Comparison of ENCODE assay signal across 13 cellular contexts in the genomic region with DNA sequence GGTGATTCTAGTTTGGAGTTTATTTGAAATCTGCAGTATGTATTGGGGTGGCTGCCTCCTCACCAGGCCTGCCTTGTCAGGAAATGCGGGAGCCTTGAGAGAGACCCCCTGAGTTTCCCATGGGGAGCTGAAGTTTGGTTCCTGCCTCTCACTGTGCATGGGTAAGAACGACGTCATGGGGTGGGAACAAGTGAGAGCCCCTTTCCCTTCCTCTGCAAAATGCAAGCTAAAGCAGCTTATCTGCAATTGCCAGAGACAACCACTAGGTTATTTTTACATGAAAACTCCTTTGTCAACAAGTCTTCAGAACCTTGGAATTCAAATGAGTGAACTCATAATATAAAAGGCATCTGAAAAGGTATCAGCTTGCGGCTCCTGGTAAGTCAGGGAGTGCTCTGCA. TPM values are rescaled to one million over a fixed set of nuclear protein-coding genes. Genes with fewer than 3 reads are reported as not detected.
A peak's percentile ranks its signal among the peaks of the same experiment; 100 is the strongest.
DNase-seq lines count a peak whose midpoint lies in the region; ATAC-seq and TF ChIP-seq lines count a peak whose summit lies in the region.
"Had no signal": no experiment of that assay in that cellular context is flagged by ENCODE, and none has a peak within 500 bp of the region (broad histone marks: within the 10 kb centered on the region; RNA-seq: fewer than 3 reads in every experiment).

No MANE protein-coding gene starts in this region.

- 63% methylated on average over 4 of the region's 4 CpGs for WGBS in SK-N-SH (ENCODE audit: low lambda C conversion rate)

- no peaks in the 10 kb centered on the region for H3K9me3 ChIP-seq in SK-N-SH
- no peaks in the 10 kb centered on the region for H3K9me3 ChIP-seq in tibial artery
- H3K9me3 ChIP-seq: thoracic aorta had no signal

- H3K27ac ChIP-seq in SK-N-SH (ENCODE audit: low read depth in 2 of 2, low read length in 1 of 2) (no peak overlapping the region), tibial artery (no peak overlapping the region)
- H3K27ac ChIP-seq: thoracic aorta had no signal

- H4K20me1 ChIP-seq in SK-N-SH (ENCODE audit: insufficient read depth) = no peaks in the 10 kb centered on the region

- peaks cover 3% of the 10 kb centered on the region for H3K9me3 Mint-ChIP-seq in glutamatergic neuron (ENCODE audit: unreplicated experiment)
- H3K9me3 Mint-ChIP-seq: CD4-positive, CD25-positive, alpha-beta regulatory T cell had no signal

- intact Hi-C loops in tibial artery (cut with DNase I; ENCODE audit: low total_unique reads) = loop anchor here (10.0 kb wide), 1 partner anchor 49 kb away; no protein-coding TSS in a partner anchor

- H3K4me1 ChIP-seq in SK-N-SH (ENCODE audit: control insufficient read depth in 1 of 2, insufficient read depth in 2 of 2, low read depth in 1 of 2, low read length in 1 of 2) (no peaks in the 10 kb centered on the region), tibial artery (peaks cover 0 to 14% (median 5%) of the 10 kb centered on the region in 4 donors)

- no peak overlapping the region for H3K9ac ChIP-seq in SK-N-SH

- no peak overlapping the region for H3K4me2 ChIP-seq in SK-N-SH

- peaks cover 2% of the 10 kb centered on the region for H3F3A ChIP-seq in SK-N-SH (replicated peaks; ENCODE audit: insufficient read depth)

- H3K27me3 ChIP-seq in SK-N-SH (ENCODE audit: insufficient read depth) (no peaks in the 10 kb centered on the region), tibial artery (no peaks in the 10 kb centered on the region)

- in situ Hi-C loops in ACHN (cut with HindIII; ENCODE audit: low pct_ligation_motif_present, low pct_unique_long_range_greater_than_20kb, low sequenced_read_pairs) = no loop called here

- H3K4me1 Mint-ChIP-seq in glutamatergic neuron (ENCODE audit: low read depth, unreplicated experiment) = no peaks in the 10 kb centered on the region
- H3K4me1 Mint-ChIP-seq: CD4-positive, CD25-positive, alpha-beta regulatory T cell had no signal

- POLR2A ChIA-PET in SK-N-SH (lab: Yijun Ruan, JAX) = no interaction called here

- TF ChIP-seq RAD21 in SK-N-SH (IDR thresholded peaks at IDR 0.05; ENCODE audit: low read length) = no peak

- H3K79me2 ChIP-seq in SK-N-SH (ENCODE audit: insufficient read depth) = no peaks in the 10 kb centered on the region

- H2AFZ ChIP-seq in SK-N-SH (ENCODE audit: low read depth) = no peak overlapping the region

- CTCF ChIA-PET in SK-N-SH (lab: Yijun Ruan, JAX) = interaction anchor here (0.8 to 1.9 kb wide), 6 partner anchors 10 to 43 kb away, joined by 3 to 11 read pairs (median 4); no protein-coding TSS in a partner anchor

- no peak overlapping the region for H3K4me3 Mint-ChIP-seq in glutamatergic neuron (ENCODE audit: unreplicated experiment)
- H3K4me3 Mint-ChIP-seq: CD4-positive, CD25-positive, alpha-beta regulatory T cell had no signal

- H3K36me3 Mint-ChIP-seq in glutamatergic neuron (ENCODE audit: unreplicated experiment) = no peaks in the 10 kb centered on the region
- H3K36me3 Mint-ChIP-seq: CD4-positive, CD25-positive, alpha-beta regulatory T cell had no signal

- H3K27me3 Mint-ChIP-seq in glutamatergic neuron (ENCODE audit: unreplicated experiment) = peaks cover 2% of the 10 kb centered on the region

- no peak for TF ChIP-seq EP300 in SK-N-SH (IDR thresholded peaks at IDR 0.05; ENCODE audit: borderline replicate concordance in 1 of 2, low read depth in 1 of 2, low read length in 1 of 2)

- no peak overlapping the region for H3K27ac Mint-ChIP-seq in glutamatergic neuron (ENCODE audit: unreplicated experiment)
- H3K27ac Mint-ChIP-seq: CD4-positive, CD25-positive, alpha-beta regulatory T cell had no signal

- ATAC-seq in HG03439 (IDR thresholded peaks at IDR 0.05; ENCODE audit: unreplicated experiment) = no peak
- ATAC-seq: right cardiac atrium had no signal

- no peaks in the 10 kb centered on the region for H3K9me2 ChIP-seq in SK-N-SH

- H3K36me3 ChIP-seq in SK-N-SH (replicated peaks in 1 of 2; ENCODE audit: control insufficient read depth in 1 of 2, insufficient read depth in 2 of 2, low read length in 1 of 2) (no peaks in the 10 kb centered on the region), tibial artery (no peaks in the 10 kb centered on the region)
- H3K36me3 ChIP-seq: thoracic aorta had no signal

- peak; percentile 36 for TF ChIP-seq CTCF in GM12873 (IDR thresholded peaks at IDR 0.05; ENCODE audit: insufficient read depth, low read depth, low read length, missing control alignments)
- TF ChIP-seq CTCF in SK-N-SH (IDR thresholded peaks at IDR 0.05) = peak; percentile 50
- TF ChIP-seq CTCF in glutamatergic neuron (IDR thresholded peaks at IDR 0.05; ENCODE audit: partially characterized antibody, unreplicated experiment) = peak; percentile 71
- TF ChIP-seq CTCF in tibial artery (IDR thresholded peaks at IDR 0.05) = no peak
- TF ChIP-seq CTCF in GM10266 (IDR thresholded peaks at IDR 0.05; ENCODE audit: control insufficient read depth, insufficient read depth, low read depth, missing control alignments) = no peak

- H3K4me3 ChIP-seq in SK-N-SH (ENCODE audit: low read depth in 2 of 2, low read length in 1 of 2) (no peak overlapping the region), tibial artery (no peak overlapping the region)
- H3K4me3 ChIP-seq: thoracic aorta had no signal

- DNase-seq in ACHN (peak; percentile 16), SK-N-SH (peak; percentile 20), glutamatergic neuron (no peak), tibial artery (no peak), dermis blood vessel endothelial cell (no peak), GM10266 (ENCODE audit: extremely low spot score) (no peak)
- DNase-seq: activated effector memory CD4-positive, alpha-beta T cell treated with anti-CD3 and anti-CD28 coated beads, Interleukin-2, amount 50 U/mL, for 16 hours; NCI-H187; right cardiac atrium had no signal

TF ChIP-seq in SK-N-SH, 30 proteins besides CTCF, POLR2A, EP300 and RAD21 (continues in another document):
- TF ChIP-seq GABPA (IDR thresholded peaks at IDR 0.05; ENCODE audit: low read depth) (no peak), NFIC (IDR thresholded peaks at IDR 0.05; ENCODE audit: borderline replicate concordance) (no peak), TAF1 (IDR thresholded peaks at IDR 0.05; ENCODE audit: borderline replicate concordance, low read depth, low read length) (no peak), FOXJ3 (CRISPR knock-in tag; IDR thresholded peaks at IDR 0.05) (no peak), JUND (IDR thresholded peaks at IDR 0.05) (no peak), MXI1 (IDR thresholded peaks at IDR 0.05; ENCODE audit: low read depth, low read length) (no peak), NRF1 (IDR thresholded peaks at IDR 0.05; ENCODE audit: low read depth, low read length) (no peak), EZH2phosphoT487 (IDR thresholded peaks at IDR 0.05; ENCODE audit: borderline replicate concordance, low read depth) (no peak)
- TF ChIP-seq, protein P1, sequence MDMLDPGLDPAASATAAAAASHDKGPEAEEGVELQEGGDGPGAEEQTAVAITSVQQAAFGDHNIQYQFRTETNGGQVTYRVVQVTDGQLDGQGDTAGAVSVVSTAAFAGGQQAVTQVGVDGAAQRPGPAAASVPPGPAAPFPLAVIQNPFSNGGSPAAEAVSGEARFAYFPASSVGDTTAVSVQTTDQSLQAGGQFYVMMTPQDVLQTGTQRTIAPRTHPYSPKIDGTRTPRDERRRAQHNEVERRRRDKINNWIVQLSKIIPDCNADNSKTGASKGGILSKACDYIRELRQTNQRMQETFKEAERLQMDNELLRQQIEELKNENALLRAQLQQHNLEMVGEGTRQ (IDR thresholded peaks at IDR 0.05; ENCODE audit: borderline replicate concordance, low read depth, low read length) = no peak
- TF ChIP-seq, protein P2, sequence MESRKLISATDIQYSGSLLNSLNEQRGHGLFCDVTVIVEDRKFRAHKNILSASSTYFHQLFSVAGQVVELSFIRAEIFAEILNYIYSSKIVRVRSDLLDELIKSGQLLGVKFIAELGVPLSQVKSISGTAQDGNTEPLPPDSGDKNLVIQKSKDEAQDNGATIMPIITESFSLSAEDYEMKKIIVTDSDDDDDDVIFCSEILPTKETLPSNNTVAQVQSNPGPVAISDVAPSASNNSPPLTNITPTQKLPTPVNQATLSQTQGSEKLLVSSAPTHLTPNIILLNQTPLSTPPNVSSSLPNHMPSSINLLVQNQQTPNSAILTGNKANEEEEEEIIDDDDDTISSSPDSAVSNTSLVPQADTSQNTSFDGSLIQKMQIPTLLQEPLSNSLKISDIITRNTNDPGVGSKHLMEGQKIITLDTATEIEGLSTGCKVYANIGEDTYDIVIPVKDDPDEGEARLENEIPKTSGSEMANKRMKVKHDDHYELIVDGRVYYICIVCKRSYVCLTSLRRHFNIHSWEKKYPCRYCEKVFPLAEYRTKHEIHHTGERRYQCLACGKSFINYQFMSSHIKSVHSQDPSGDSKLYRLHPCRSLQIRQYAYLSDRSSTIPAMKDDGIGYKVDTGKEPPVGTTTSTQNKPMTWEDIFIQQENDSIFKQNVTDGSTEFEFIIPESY (IDR thresholded peaks at IDR 0.05; ENCODE audit: borderline replicate concordance, low read depth) = no peak
- TF ChIP-seq, protein P3, sequence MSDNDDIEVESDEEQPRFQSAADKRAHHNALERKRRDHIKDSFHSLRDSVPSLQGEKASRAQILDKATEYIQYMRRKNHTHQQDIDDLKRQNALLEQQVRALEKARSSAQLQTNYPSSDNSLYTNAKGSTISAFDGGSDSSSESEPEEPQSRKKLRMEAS (IDR thresholded peaks at IDR 0.05; ENCODE audit: low read depth) = no peak

RNA-seq across cellular contexts. Expression of a gene that starts 58.4 kb away (rescaled TPM):
- 0.44 and 0.65 TPM in 2 replicates for polyA plus RNA-seq in SK-N-SH (2012; rRNA removed)
- polyA plus RNA-seq in SK-N-SH (2012; cell fraction: cytosol; rRNA removed) = 0.76 and 0.88 TPM in 2 replicates
- polyA plus RNA-seq in SK-N-SH (2012; cell fraction: nucleus; rRNA removed) = 0.28 and 0.55 TPM in 2 replicates
- total RNA-seq in glutamatergic neuron (ENCODE audit: unreplicated experiment) (11.0 TPM), dermis blood vessel endothelial cell (2.4 and 4.1 TPM in 2 replicates)

Comparison
In these comparisons a context has a peak if more than half of its experiments do, and no peak if none do; other contexts are left out.
1. DNase-seq: peak in ACHN (single experiment) and SK-N-SH (single experiment); none in glutamatergic neuron (single experiment), tibial artery (0 of 2), dermis blood vessel endothelial cell (single experiment) and GM10266 (single experiment).
2. CTCF ChIP-seq: peak in GM12873 (single experiment), SK-N-SH (single experiment) and glutamatergic neuron (single experiment); none in tibial artery (0 of 2) and GM10266 (single experiment).